14 cellular contexts compared by ENCODE assay signal in the genomic region with DNA sequence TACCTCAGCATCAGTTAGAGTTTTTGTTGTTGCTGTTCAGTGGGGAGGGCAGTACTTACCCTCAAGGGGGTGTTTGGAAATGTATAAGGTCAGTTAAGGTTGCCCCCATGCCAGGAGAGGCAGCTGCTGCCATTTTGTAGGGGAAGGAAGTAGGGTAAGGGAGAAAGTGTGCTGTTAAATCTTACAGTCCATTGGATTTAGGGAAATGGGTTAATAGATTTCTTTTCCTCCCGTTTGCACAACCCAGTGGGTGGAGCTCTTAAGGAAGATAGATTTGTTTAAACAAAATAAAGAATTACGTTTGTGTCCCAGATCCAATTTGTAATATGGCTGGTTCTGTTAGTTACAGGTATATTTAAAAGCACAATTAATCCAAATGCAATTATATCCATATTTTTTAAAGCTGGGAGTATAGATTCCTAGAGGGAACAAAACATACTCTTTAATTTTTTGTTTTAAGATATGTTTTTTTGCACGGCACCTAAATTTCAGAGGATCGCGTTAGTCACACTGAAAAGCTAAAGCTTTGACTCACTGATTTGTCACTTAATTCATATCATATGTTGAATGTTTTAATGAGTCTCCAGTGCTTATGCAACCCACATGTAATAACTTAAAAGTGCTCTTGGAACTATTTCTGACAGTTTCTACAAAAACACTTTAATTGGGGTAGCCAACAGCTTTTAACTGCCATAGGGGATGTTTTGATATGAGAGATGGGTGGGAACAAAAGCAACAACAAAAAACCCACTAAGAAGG. TPM values are rescaled to one million over a fixed set of nuclear protein-coding genes. Genes with fewer than 3 reads are reported as not detected.
DNase-seq lines count a peak whose midpoint lies in the region; TF ChIP-seq lines count a peak whose summit lies in the region.
"Had no signal": no experiment of that assay in that cellular context is flagged by ENCODE, and none has a peak within 500 bp of the region (broad histone marks: within the 10 kb centered on the region; RNA-seq: fewer than 3 reads in every experiment).

No MANE protein-coding gene starts in this region.

- H3K36me3 Mint-ChIP-seq in nephron progenitor cell (ENCODE audit: low read depth) = no peaks in the 10 kb centered on the region
- H3K36me3 Mint-ChIP-seq in activated naive CD8-positive, alpha-beta T cell treated with anti-CD3 and anti-CD28 coated beads for 36 hours = no peaks in the 10 kb centered on the region

- peak; percentile 91 for DNase-seq in AG10803 (ENCODE audit: low read depth)
- peak; percentile 36 for DNase-seq in NCI-H460 (ENCODE audit: extremely low read depth, low read depth)
- peak; percentile 67 to 85 for DNase-seq in cardiac fibroblast (ENCODE audit: low read depth in 2 of 2)
- no peak for DNase-seq in nephron progenitor cell
- no peak for DNase-seq in activated CD4-positive, alpha-beta T cell treated with anti-CD3 and anti-CD28 coated beads for 48 hours
- no peak for DNase-seq in activated gamma-delta T cell (lab: John Stamatoyannopoulos, UW)
- no peak for DNase-seq in HT-29 (ENCODE audit: low spot score)
- DNase-seq in activated naive CD8-positive, alpha-beta T cell treated with anti-CD3 and anti-CD28 coated beads for 36 hours = no peak
- DNase-seq: activated CD8-positive, alpha-beta T cell treated with anti-CD3 and anti-CD28 coated beads, Interleukin-2, amount 10 ng/mL, durations not matched to agents 7 days and 5 days; activated naive CD4-positive, alpha-beta T cell; CD4-positive, alpha-beta T cell; NCI-H2171; stimulated activated CD8-positive, alpha-beta memory T cell treated with anti-CD3 and anti-CD28 coated beads, Interleukin-4, amount 100 ng/mL, for 48 hours had no signal

- TF ChIP-seq CTCF in AG10803 (conservative IDR thresholded peaks at IDR 0.05; ENCODE audit: low read length) (no peak), cardiac fibroblast (IDR thresholded peaks at IDR 0.05; ENCODE audit: low read depth, low read length) (no peak), nephron progenitor cell (IDR thresholded peaks at IDR 0.05) (no peak)

- H3K4me3 ChIP-seq in AG10803 (ENCODE audit: low read length) (peak overlapping the region; percentile 18), cardiac fibroblast (replicated peaks in 1 of 2; ENCODE audit: low read depth in 2 of 2, low read length in 2 of 2) (no peak overlapping the region)

- no peak overlapping the region for H3K4me3 Mint-ChIP-seq in nephron progenitor cell
- no peak overlapping the region for H3K4me3 Mint-ChIP-seq in activated naive CD8-positive, alpha-beta T cell treated with anti-CD3 and anti-CD28 coated beads for 36 hours
- H3K4me3 Mint-ChIP-seq: activated CD8-positive, alpha-beta T cell treated with anti-CD3 and anti-CD28 coated beads, Interleukin-2, amount 10 ng/mL, durations not matched to agents 7 days and 5 days; CD4-positive, alpha-beta T cell; dendritic cell treated with granulocyte-macrophage colony-stimulating factor and Interleukin-4, amounts not matched to agents 40 ng/mL and 50 ng/mL, for 4 days had no signal

- peaks cover 16% of the 10 kb centered on the region for H3K27me3 Mint-ChIP-seq in nephron progenitor cell (ENCODE audit: low read depth, poor library complexity)
- peaks cover 7% of the 10 kb centered on the region for H3K27me3 Mint-ChIP-seq in activated naive CD8-positive, alpha-beta T cell treated with anti-CD3 and anti-CD28 coated beads for 36 hours
- H3K27me3 Mint-ChIP-seq: dendritic cell treated with granulocyte-macrophage colony-stimulating factor and Interleukin-4, amounts not matched to agents 40 ng/mL and 50 ng/mL, for 4 days had no signal

- peaks cover 4% of the 10 kb centered on the region for H3K9me3 Mint-ChIP-seq in nephron progenitor cell
- H3K9me3 Mint-ChIP-seq in activated naive CD8-positive, alpha-beta T cell treated with anti-CD3 and anti-CD28 coated beads for 36 hours = no peaks in the 10 kb centered on the region
- H3K9me3 Mint-ChIP-seq: CD4-positive, alpha-beta T cell; dendritic cell treated with granulocyte-macrophage colony-stimulating factor and Interleukin-4, amounts not matched to agents 40 ng/mL and 50 ng/mL, for 4 days had no signal

- peaks cover 6% of the 10 kb centered on the region for H3K4me1 Mint-ChIP-seq in nephron progenitor cell
- no peaks in the 10 kb centered on the region for H3K4me1 Mint-ChIP-seq in activated naive CD8-positive, alpha-beta T cell treated with anti-CD3 and anti-CD28 coated beads for 36 hours

- H3K27ac Mint-ChIP-seq in nephron progenitor cell = peak overlapping the region; percentile 29
- no peak overlapping the region for H3K27ac Mint-ChIP-seq in activated naive CD8-positive, alpha-beta T cell treated with anti-CD3 and anti-CD28 coated beads for 36 hours
- H3K27ac Mint-ChIP-seq: activated CD8-positive, alpha-beta T cell treated with anti-CD3 and anti-CD28 coated beads, Interleukin-2, amount 10 ng/mL, durations not matched to agents 7 days and 5 days; CD4-positive, alpha-beta T cell; dendritic cell treated with granulocyte-macrophage colony-stimulating factor and Interleukin-4, amounts not matched to agents 40 ng/mL and 50 ng/mL, for 4 days had no signal

RNA-seq across cellular contexts. Expression of gene CWC22, which starts 9.0 kb away (rescaled TPM):
- 28.1 and 31.7 TPM in 2 replicates for total RNA-seq in NCI-H460 (2014; rRNA removed; shearing (Covaris generic))
- polyA plus RNA-seq in NCI-H460 (2014; cell fraction: nucleus; rRNA removed) = 7.4 and 17.7 TPM in 2 replicates
- total RNA-seq in HT-29 (2014; rRNA removed; shearing (Covaris generic)) = 6.6 and 7.2 TPM in 2 replicates
- 10 to 100 TPM; 28.5 to 30.6 TPM for total RNA-seq in activated naive CD8-positive, alpha-beta T cell treated with anti-CD3 and anti-CD28 coated beads for 36 hours

Comparison
In these comparisons a context has a peak if more than half of its experiments do, and no peak if none do; other contexts are left out.
1. DNase-seq: peak in AG10803 (single experiment), NCI-H460 (single experiment) and cardiac fibroblast (2 of 2); none in nephron progenitor cell (single experiment), activated CD4-positive, alpha-beta T cell treated with anti-CD3 and anti-CD28 coated beads for 48 hours (single experiment), activated gamma-delta T cell (single experiment), HT-29 (single experiment) and activated naive CD8-positive, alpha-beta T cell treated with anti-CD3 and anti-CD28 coated beads for 36 hours (single experiment).